ENCODE assay signal across 12 cellular contexts in the genomic region with DNA sequence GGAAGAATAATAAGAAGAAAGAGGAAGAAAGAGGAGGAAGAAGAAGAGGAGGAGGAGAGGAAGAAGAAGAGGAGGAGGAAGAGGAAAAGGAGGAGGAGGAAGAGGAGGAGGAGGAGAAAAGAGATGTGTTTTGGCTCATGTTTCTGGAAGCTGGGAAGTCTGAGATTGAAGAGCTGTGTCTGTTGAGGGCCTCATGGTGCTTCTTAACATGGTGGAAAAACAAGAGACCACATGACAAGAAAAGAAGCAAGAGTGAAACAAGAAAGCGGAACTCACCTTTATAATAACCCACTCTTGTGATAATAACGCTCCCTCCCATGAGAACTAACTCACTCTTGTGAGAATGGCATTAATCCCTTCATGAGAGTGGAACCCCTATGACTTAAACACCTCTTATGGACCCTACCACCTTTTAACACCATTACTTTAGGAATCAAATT. TPM values are rescaled to one million over a fixed set of nuclear protein-coding genes. Genes with fewer than 3 reads are reported as not detected.
DNase-seq lines count a peak whose midpoint lies in the region; ATAC-seq lines count a peak whose summit lies in the region.
"Had no signal": no experiment of that assay in that cellular context is flagged by ENCODE, and none has a peak within 500 bp of the region (broad histone marks: within the 10 kb centered on the region; RNA-seq: fewer than 3 reads in every experiment).

No MANE protein-coding gene starts in this region.

- peak; percentile 52 for DNase-seq in germinal center (ENCODE audit: low spot score)
- DNase-seq in OCI-M2 (lab: John Stamatoyannopoulos, UW; ENCODE audit: unreplicated experiment) = no peak
- DNase-seq in mesenteric fat pad (ENCODE audit: low spot score) = no peak
- no peak for DNase-seq in T-helper 9 cell
- DNase-seq in NCI-H187 treated with DMSO at 0.1 percent for 48 hours (lab: John Stamatoyannopoulos, UW) = no peak
- DNase-seq: H7, NCI-H1436 treated with DMSO at 0.1 percent for 48 hours, NCI-H774, psoas muscle had no signal

- ATAC-seq in GM18867 (IDR thresholded peaks at IDR 0.05; ENCODE audit: unreplicated experiment) (peak; percentile 64), GM21529 (IDR thresholded peaks at IDR 0.05; ENCODE audit: unreplicated experiment) (peak; percentile 62), HG03280 (IDR thresholded peaks at IDR 0.05; ENCODE audit: unreplicated experiment) (peak; percentile 49)
- ATAC-seq: psoas muscle had no signal

RNA-seq across cellular contexts. Expression of gene RANBP6, which starts 36.1 kb away (rescaled TPM):
- 12.1 TPM for total RNA-seq in mesenteric fat pad
